8 cellular contexts compared by ENCODE assay signal in the genomic region with DNA sequence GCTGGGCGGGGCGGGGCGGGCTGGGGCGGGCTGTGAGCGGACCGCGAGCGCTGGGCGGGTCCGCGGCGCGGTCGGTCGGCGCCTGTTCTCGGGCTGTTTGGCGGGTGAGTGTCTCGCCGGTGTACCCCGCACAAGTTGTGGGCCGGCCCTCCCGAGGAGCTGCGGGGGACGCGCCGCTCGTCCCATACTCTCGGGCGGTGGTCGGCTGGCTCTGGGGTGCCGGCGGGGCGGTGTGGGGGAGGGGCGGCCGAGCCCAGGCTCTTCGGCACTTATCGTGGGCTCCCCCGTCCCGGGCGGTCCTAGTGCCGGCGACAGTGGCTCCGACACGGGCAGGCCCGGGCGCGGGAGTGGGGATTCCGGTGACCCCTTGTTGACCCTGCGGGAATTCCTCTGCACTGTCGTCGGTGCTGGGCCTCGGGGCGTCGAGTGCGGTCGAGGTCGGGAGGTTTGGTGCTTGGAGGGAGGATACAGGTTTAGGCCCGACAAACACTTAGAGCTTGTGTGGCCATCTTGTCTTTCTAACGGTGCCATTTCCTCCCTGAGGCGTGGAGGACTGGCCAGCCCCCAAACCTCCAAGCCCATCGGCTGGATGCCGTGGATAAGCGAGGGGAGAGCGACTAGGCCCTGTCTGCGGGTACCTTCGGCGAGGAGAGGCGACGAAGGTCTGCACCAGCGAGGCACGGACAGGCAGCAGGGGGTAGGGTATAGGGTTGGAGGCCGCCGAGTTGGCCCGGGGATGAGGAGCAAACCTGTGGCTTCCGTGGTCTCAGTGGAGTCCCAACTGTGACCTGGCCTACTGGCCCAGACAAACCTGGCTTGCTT. TPM values are rescaled to one million over a fixed set of nuclear protein-coding genes. Genes with fewer than 3 reads are reported as not detected.
A peak's percentile ranks its signal among the peaks of the same experiment; 100 is the strongest.
DNase-seq lines count a peak whose midpoint lies in the region; ATAC-seq and TF ChIP-seq lines count a peak whose summit lies in the region.

A gene (plus strand): TSS at position 47 of the 822 bp plus-strand sequence. CDS start 8,308 bp downstream, outside the sequence.

- TF ChIP-seq CTCF in endothelial cell (IDR thresholded peaks at IDR 0.05; ENCODE audit: unreplicated experiment), result no peak

- peak within 1 kb of the TSS; percentile 89 to 97 for H3K4me3 ChIP-seq in muscle layer of duodenum (ENCODE audit: low read depth in 1 of 2, low read length in 2 of 2)

- H3K36me3 ChIP-seq in muscle layer of duodenum (ENCODE audit: control insufficient read depth in 1 of 2, insufficient read depth in 2 of 2, low read length in 2 of 2), result peaks cover 0 to 12% of the 10 kb centered on the region in 2 donors

- peak; percentile 42 for ATAC-seq in HG02798 (IDR thresholded peaks at IDR 0.05; ENCODE audit: poor library complexity, unreplicated experiment)

- peak within 1 kb of the TSS; percentile 98 for H3K27ac ChIP-seq in muscle layer of duodenum (ENCODE audit: low read length)

- peaks cover 8% of the 10 kb centered on the region for H3K27me3 Mint-ChIP-seq in endothelial cell (ENCODE audit: unreplicated experiment)
- H3K27me3 Mint-ChIP-seq in stimulated activated naive CD8-positive, alpha-beta T cell treated with anti-CD3 and anti-CD28 coated beads, Interleukin-15, Interleukin-2, amounts not matched to agents 100 ng/mL and 50 ng/mL, for 24 hours, result no peaks in the 10 kb centered on the region

- H3K4me1 Mint-ChIP-seq in endothelial cell (ENCODE audit: unreplicated experiment), result peaks cover 56% of the 10 kb centered on the region
- peaks cover 77% of the 10 kb centered on the region for H3K4me1 Mint-ChIP-seq in stimulated activated naive CD8-positive, alpha-beta T cell treated with anti-CD3 and anti-CD28 coated beads, Interleukin-15, Interleukin-2, amounts not matched to agents 100 ng/mL and 50 ng/mL, for 24 hours (ENCODE audit: low read depth)

- no peaks in the 10 kb centered on the region for H3K27me3 ChIP-seq in muscle layer of duodenum (ENCODE audit: low read depth, low read length)

- H3K9me3 Mint-ChIP-seq in endothelial cell (ENCODE audit: unreplicated experiment), result no peaks in the 10 kb centered on the region
- no peaks in the 10 kb centered on the region for H3K9me3 Mint-ChIP-seq in stimulated activated naive CD8-positive, alpha-beta T cell treated with anti-CD3 and anti-CD28 coated beads, Interleukin-15, Interleukin-2, amounts not matched to agents 100 ng/mL and 50 ng/mL, for 24 hours

- H3K4me1 ChIP-seq in muscle layer of duodenum (ENCODE audit: control insufficient read depth in 1 of 2, insufficient read depth in 2 of 2, low read length in 2 of 2), result peaks cover 26 to 55% of the 10 kb centered on the region in 2 donors

- H3K36me3 Mint-ChIP-seq in endothelial cell (ENCODE audit: low read depth, unreplicated experiment), result peaks cover 6% of the 10 kb centered on the region
- peaks cover 38% of the 10 kb centered on the region for H3K36me3 Mint-ChIP-seq in stimulated activated naive CD8-positive, alpha-beta T cell treated with anti-CD3 and anti-CD28 coated beads, Interleukin-15, Interleukin-2, amounts not matched to agents 100 ng/mL and 50 ng/mL, for 24 hours (ENCODE audit: low read depth)

- peak; percentile 44 for DNase-seq in NCI-H510A treated with DMSO at 0.1 percent for 48 hours (lab: John Stamatoyannopoulos, UW)
- no peak for DNase-seq in NCI-H510A (lab: John Stamatoyannopoulos, UW)
- peak; percentile 57 for DNase-seq in NCI-H2196 treated with DMSO at 0.1 percent for 48 hours (lab: John Stamatoyannopoulos, UW; ENCODE audit: unreplicated experiment)
- DNase-seq in activated CD8-positive, alpha-beta memory T cell treated with anti-CD3 and anti-CD28 coated beads for 1 hour (ENCODE audit: extremely low read depth in 1 of 2, low read depth in 1 of 2), result peak; percentile 30 to 66
- DNase-seq in endothelial cell (ENCODE audit: low spot score), result peak; percentile 71

- H3K27ac Mint-ChIP-seq in endothelial cell (ENCODE audit: unreplicated experiment), result peak within 1 kb of the TSS; percentile 98
- peak within 1 kb of the TSS; percentile 99 for H3K27ac Mint-ChIP-seq in stimulated activated naive CD8-positive, alpha-beta T cell treated with anti-CD3 and anti-CD28 coated beads, Interleukin-15, Interleukin-2, amounts not matched to agents 100 ng/mL and 50 ng/mL, for 24 hours

- no peaks in the 10 kb centered on the region for H3K9me3 ChIP-seq in muscle layer of duodenum (ENCODE audit: control insufficient read depth in 1 of 2, low read length in 2 of 2)

- peak within 1 kb of the TSS; percentile 100 for H3K4me3 Mint-ChIP-seq in endothelial cell (ENCODE audit: unreplicated experiment)
- H3K4me3 Mint-ChIP-seq in stimulated activated naive CD8-positive, alpha-beta T cell treated with anti-CD3 and anti-CD28 coated beads, Interleukin-15, Interleukin-2, amounts not matched to agents 100 ng/mL and 50 ng/mL, for 24 hours, result peak within 1 kb of the TSS; percentile 98

RNA-seq across cellular contexts. Expression of the gene that starts here (rescaled TPM):
- 487 TPM for total RNA-seq in endothelial cell (ENCODE audit: unreplicated experiment)
